17 cellular contexts compared by ENCODE assay signal in the genomic region with DNA sequence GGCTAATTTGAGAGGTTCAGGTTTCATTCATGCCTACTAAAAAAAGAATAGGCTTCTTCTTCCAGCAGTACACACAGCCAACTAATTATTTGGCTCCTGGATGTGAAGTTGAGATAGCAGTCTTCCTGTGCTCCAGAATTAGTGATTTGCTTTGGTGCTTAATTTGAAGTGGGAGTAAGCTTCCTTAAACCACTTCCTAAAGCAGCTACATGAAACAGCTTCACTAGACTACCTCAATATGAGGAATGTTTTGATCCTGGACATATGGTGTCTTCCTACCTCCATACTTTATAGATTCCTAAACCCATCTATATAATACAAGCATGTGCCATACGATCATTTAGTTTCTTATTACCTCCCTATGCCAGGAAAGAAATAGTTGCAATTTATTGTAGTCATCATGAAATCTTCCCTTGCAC. TPM values are rescaled to one million over a fixed set of nuclear protein-coding genes. Genes with fewer than 3 reads are reported as not detected.
A peak's percentile ranks its signal among the peaks of the same experiment; 100 is the strongest.
DNase-seq lines count a peak whose midpoint lies in the region; ATAC-seq, FAIRE-seq and TF ChIP-seq lines count a peak whose summit lies in the region.
"Had no signal": no experiment of that assay in that cellular context is flagged by ENCODE, and none has a peak within 500 bp of the region (broad histone marks: within the 10 kb centered on the region; RNA-seq: fewer than 3 reads in every experiment).

No MANE protein-coding gene starts in this region.

- H3K4me3 ChIP-seq in fibroblast of pulmonary artery (replicated peaks; ENCODE audit: low read depth, low read length) (no peak overlapping the region), skeletal muscle tissue (ENCODE audit: low read length in 3 of 3) (peak overlapping the region in 2 of 3 donors; percentile 10 to 26), A673 (ENCODE audit: low read depth, low read length, poor library complexity, severe bottlenecking) (no peak overlapping the region), left lung (no peak overlapping the region)
- H3K4me3 ChIP-seq: thyroid gland had no signal

- no TSS peak for BruUV-seq in A673 (replicated peaks; lab: Mats Ljungman, UMichigan)

- intact Hi-C loops in A673 (cut with micrococcal nuclease; ENCODE audit: unreplicated experiment) (no loop called here), left lung (cut with DNase I) (no loop called here)

- POLR2A ChIA-PET in A673 (lab: Charles Lee; ENCODE audit: low non-redundant PET), result no interaction called here

- CTCF ChIA-PET in A673 (lab: Charles Lee), result no interaction called here

- H3K9me3 ChIP-seq in T-helper 17 cell (ENCODE audit: control insufficient read depth, low read length, poor library complexity, severe bottlenecking) (no peaks in the 10 kb centered on the region), skeletal muscle tissue (ENCODE audit: control insufficient read depth in 3 of 3, low read length in 3 of 3) (no peaks in the 10 kb centered on the region), A673 (ENCODE audit: low read depth, low read length, poor library complexity, severe bottlenecking) (no peaks in the 10 kb centered on the region), left lung (no peaks in the 10 kb centered on the region)
- H3K9me3 ChIP-seq: thyroid gland had no signal

- peak overlapping the region; percentile 63 for H3K4me3 Mint-ChIP-seq in T-helper 17 cell

- peaks cover 0 to 20% (median 18%) of the 10 kb centered on the region in 3 donors for H3K27me3 ChIP-seq in skeletal muscle tissue (ENCODE audit: control insufficient read depth in 3 of 3, insufficient read depth in 3 of 3, low read length in 3 of 3)
- H3K27me3 ChIP-seq in A673 (replicated peaks; ENCODE audit: insufficient read depth, low read depth, low read length, poor library complexity), result no peaks in the 10 kb centered on the region
- H3K27me3 ChIP-seq in left lung, result no peaks in the 10 kb centered on the region
- H3K27me3 ChIP-seq: thyroid gland had no signal

- no peak for DNase-seq in T-helper 17 cell
- peak; percentile 29 for DNase-seq in fibroblast of pulmonary artery (ENCODE audit: low read depth)
- DNase-seq in G401 (ENCODE audit: low spot score), result no peak
- no peak for DNase-seq in A673 (ENCODE audit: low spot score)
- no peak for DNase-seq in left lung
- DNase-seq: activated CD4-positive, alpha-beta T cell treated with anti-CD3 and anti-CD28 coated beads for 48 hours; activated T-cell treated with anti-CD3 and anti-CD28 coated beads for 4 hours; C1 segment of cervical spinal cord; NCI-H187; occipital lobe; SIG-M5; stimulated activated CD4-positive, alpha-beta T cell treated with anti-CD3 and anti-CD28 coated beads, Interleukin-4, amount 100 ng/mL, for 4 hours; T1000; thyroid gland had no signal

- peaks cover 10% of the 10 kb centered on the region for H3K36me3 Mint-ChIP-seq in T-helper 17 cell (ENCODE audit: low read depth)

- H3K4me1 Mint-ChIP-seq in T-helper 17 cell, result peaks cover 36% of the 10 kb centered on the region

- FAIRE-seq in G401.6 (lab: Jason Lieb, UNC), result peak; percentile 86
- FAIRE-seq: HepG2 had no signal

- no peak for ATAC-seq in T-helper 17 cell
- ATAC-seq in left lung, result no peak
- ATAC-seq: HepG2 had no signal

- peaks cover 17 to 43% (median 24%) of the 10 kb centered on the region in 3 donors for H3K4me1 ChIP-seq in skeletal muscle tissue (ENCODE audit: control insufficient read depth in 3 of 3, insufficient read depth in 3 of 3, low read length in 3 of 3)
- peaks cover 18% of the 10 kb centered on the region for H3K4me1 ChIP-seq in A673 (ENCODE audit: insufficient read depth, low read length, poor library complexity, severe bottlenecking)
- peaks cover 19 to 46% of the 10 kb centered on the region in 2 donors for H3K4me1 ChIP-seq in left lung

- H3K27me3 Mint-ChIP-seq in T-helper 17 cell, result no peaks in the 10 kb centered on the region

- no peak overlapping the region for H3K27ac ChIP-seq in skeletal muscle tissue (ENCODE audit: low read depth, low read length)
- no peak overlapping the region for H3K27ac ChIP-seq in A673 (ENCODE audit: low read depth, low read length, poor library complexity, severe bottlenecking)
- no peak overlapping the region for H3K27ac ChIP-seq in left lung

- TF ChIP-seq CTCF in fibroblast of pulmonary artery (IDR thresholded peaks at IDR 0.05; ENCODE audit: low read length, missing control alignments) (no peak), A673 (conservative IDR thresholded peaks at IDR 0.05; ENCODE audit: low read depth, low read length) (no peak), left lung (IDR thresholded peaks at IDR 0.05) (no peak)

- in situ Hi-C loops in G401 (cut with HindIII; ENCODE audit: low sequenced_read_pairs), result no loop called here

- no peak overlapping the region for H3K9ac ChIP-seq in skeletal muscle tissue (ENCODE audit: low read depth in 1 of 3, low read length in 3 of 3)

- peak overlapping the region; percentile 96 for H3K27ac Mint-ChIP-seq in T-helper 17 cell

- H3K36me3 ChIP-seq in skeletal muscle tissue (ENCODE audit: control insufficient read depth in 3 of 3, insufficient read depth in 3 of 3, low read length in 3 of 3), result peaks cover 8 to 32% (median 17%) of the 10 kb centered on the region in 3 donors
- H3K36me3 ChIP-seq in A673 (ENCODE audit: insufficient read depth, low read length, poor library complexity, severe bottlenecking), result peaks cover 70% of the 10 kb centered on the region
- H3K36me3 ChIP-seq in left lung, result peaks cover 5 to 69% of the 10 kb centered on the region in 2 donors

RNA-seq across cellular contexts. Expression of gene VIM, which starts 8.4 kb away (rescaled TPM):
- total RNA-seq in T-helper 17 cell (1,000 to 10,000 TPM; 1,558 to 2,042 TPM), skeletal muscle tissue (1,688 TPM), A673 (2021) (1,489 and 1,873 TPM in 2 replicates), left lung (1,000 to 10,000 TPM; 1,589 to 1,774 TPM)
- total RNA-seq in G401 (2014; rRNA removed; shearing (Covaris generic)), result 1,486 and 1,494 TPM in 2 replicates
- total RNA-seq: HepG2 had no signal

RNA-seq across cellular contexts. Expression of gene TRDMT1, which starts 35.0 kb away (rescaled TPM):
- total RNA-seq in T-helper 17 cell (10 to 100 TPM; 10.6 to 15.6 TPM), skeletal muscle tissue (16.2 TPM), A673 (2021) (14.0 and 14.1 TPM in 2 replicates), left lung (10 to 100 TPM in 1 of 2 donors, 1 to 10 TPM in 1; 6.6 to 11.5 TPM)
- total RNA-seq in G401 (2014; rRNA removed; shearing (Covaris generic)), result 3.2 and 6.8 TPM in 2 replicates

Comparison
In these comparisons a context has a peak if more than half of its experiments do, and no peak if none do; other contexts are left out.
1. H3K4me3 ChIP-seq: peak in skeletal muscle tissue (2 of 3); none in fibroblast of pulmonary artery (single experiment), A673 (single experiment) and left lung (0 of 2).